Comparison of ENCODE assay signal across 14 cellular contexts in genomic region chr22:24407278-24407665, GRCh38. TPM values are rescaled to one million over a fixed set of nuclear protein-coding genes. Genes with fewer than 3 reads are reported as not detected.
DNase-seq lines count a peak whose midpoint lies in the region; FAIRE-seq and TF ChIP-seq lines count a peak whose summit lies in the region.
"Had no signal": no experiment of that assay in that cellular context is flagged by ENCODE, and none has a peak within 500 bp of the region (broad histone marks: within the 10 kb centered on the region; RNA-seq: fewer than 3 reads in every experiment).

No MANE protein-coding gene starts in this region.

- H3K9ac ChIP-seq in endodermal cell (ENCODE audit: extremely low read depth, low read length, poor library complexity, severe bottlenecking) = no peak overlapping the region

- no TSS peak for BruUV-seq in Caco-2 (replicated peaks; lab: Mats Ljungman, UMichigan)

- H3K27me3 Mint-ChIP-seq in Caco-2 (ENCODE audit: insufficient read depth, unreplicated experiment) (no peaks in the 10 kb centered on the region), IgD-negative memory B cell (no peaks in the 10 kb centered on the region), endodermal cell (ENCODE audit: insufficient read depth) (no peaks in the 10 kb centered on the region), nephron progenitor cell (ENCODE audit: low read depth, poor library complexity) (no peaks in the 10 kb centered on the region)

- peaks cover 59% of the 10 kb centered on the region for H3K36me3 Mint-ChIP-seq in Caco-2 (ENCODE audit: insufficient read depth, unreplicated experiment)
- peaks cover 7% of the 10 kb centered on the region for H3K36me3 Mint-ChIP-seq in IgD-negative memory B cell
- peaks cover 37% of the 10 kb centered on the region for H3K36me3 Mint-ChIP-seq in endodermal cell (ENCODE audit: low read depth)
- H3K36me3 Mint-ChIP-seq in nephron progenitor cell (ENCODE audit: low read depth) = peaks cover 28% of the 10 kb centered on the region

- POLR2A ChIA-PET in Caco-2 (lab: Charles Lee) = no interaction called here

- DNase-seq in Caco-2 (no peak), endodermal cell (no peak), nephron progenitor cell (no peak), NOMO-1 (lab: John Stamatoyannopoulos, UW; ENCODE audit: unreplicated experiment in 2 of 2) (no peak), small intestine (no peak)
- DNase-seq in activated CD4-positive, CD25-positive, alpha-beta regulatory T cell (lab: John Stamatoyannopoulos, UW) = no peak
- DNase-seq: activated CD4-positive, CD25-positive, alpha-beta regulatory T cell treated with anti-CD3 and anti-CD28 coated beads, Interleukin-2, amount 50 U/mL, for 72 hours; GOT3; midbrain; NCI-H1105 treated with DMSO at 0.1 percent for 48 hours; NCI-H69; retina had no signal

- H3K27ac ChIP-seq in endodermal cell (ENCODE audit: low read depth, low read length) (no peak overlapping the region), small intestine (ENCODE audit: low read depth in 1 of 2, low read length in 1 of 2) (no peak overlapping the region)

- H3K27me3 ChIP-seq in Caco-2 (replicated peaks; ENCODE audit: control insufficient read depth, insufficient read depth, low read length) (no peaks in the 10 kb centered on the region), endodermal cell (ENCODE audit: control insufficient read depth, insufficient read depth, low read length, poor library complexity, severe bottlenecking) (no peaks in the 10 kb centered on the region), small intestine (ENCODE audit: control insufficient read depth in 2 of 2, insufficient read depth in 2 of 2, low read length in 2 of 2) (no peaks in the 10 kb centered on the region)

- no peak for TF ChIP-seq CTCF in Caco-2 (IDR thresholded peaks at IDR 0.05; ENCODE audit: insufficient read depth in 1 of 2, low read depth in 1 of 2, low read length in 1 of 2, severe bottlenecking in 1 of 2, unreplicated experiment in 1 of 2)
- no peak for TF ChIP-seq CTCF in endodermal cell (conservative IDR thresholded peaks at IDR 0.05)
- no peak for TF ChIP-seq CTCF in nephron progenitor cell (IDR thresholded peaks at IDR 0.05)

- H3K4me1 ChIP-seq in Caco-2 (no peaks in the 10 kb centered on the region), endodermal cell (ENCODE audit: control insufficient read depth, insufficient read depth, low read length) (peaks cover 2% of the 10 kb centered on the region), small intestine (ENCODE audit: control insufficient read depth in 2 of 2, insufficient read depth in 1 of 2, low read depth in 1 of 2, low read length in 1 of 2) (peaks cover 2 to 9% of the 10 kb centered on the region in 2 donors)

- H3K36me3 ChIP-seq in Caco-2 (ENCODE audit: control insufficient read depth, insufficient read depth, low read length) (0 out of 2 replicates have a peak, but pooled peaks cover 2% of the 10 kb centered on the region), endodermal cell (ENCODE audit: control insufficient read depth, insufficient read depth, low read length) (peaks cover 41% of the 10 kb centered on the region), small intestine (ENCODE audit: control insufficient read depth in 2 of 2, insufficient read depth in 2 of 2, low read length in 2 of 2) (peaks cover 0 to 6% of the 10 kb centered on the region in 2 donors)

- WGBS in endodermal cell (ENCODE audit: insufficient coverage in 1 of 2, insufficient read length in 1 of 2), 2 experiments = 89 to 91% methylated on average over 10 to 15 of the region's 15 CpGs
- 65 to 89% (median 88%) methylated on average over 15 of the region's 15 CpGs for WGBS in small intestine, 3 donors

- H3K9me3 ChIP-seq in Caco-2 = no peaks in the 10 kb centered on the region
- no peaks in the 10 kb centered on the region for H3K9me3 ChIP-seq in endodermal cell (ENCODE audit: control insufficient read depth, low read length)
- no peaks in the 10 kb centered on the region for H3K9me3 ChIP-seq in small intestine (ENCODE audit: control insufficient read depth, low read depth)

- intact Hi-C loops in Caco-2 (cut with micrococcal nuclease; ENCODE audit: unreplicated experiment) = no loop called here

- H3K4me3 Mint-ChIP-seq in Caco-2 (ENCODE audit: unreplicated experiment) (no peak overlapping the region), IgD-negative memory B cell (no peak overlapping the region), endodermal cell (no peak overlapping the region), nephron progenitor cell (peak overlapping the region; percentile 47)

- H3K4me3 ChIP-seq in Caco-2 (ENCODE audit: low read depth, low read length) (no peak overlapping the region), endodermal cell (ENCODE audit: low read length) (no peak overlapping the region), small intestine (ENCODE audit: low read depth in 1 of 2, low read length in 2 of 2) (no peak overlapping the region)

- no peak for FAIRE-seq in small intestine (lab: Jason Lieb, UNC)
- FAIRE-seq: HTR-8/SVneo had no signal

- H3K27ac Mint-ChIP-seq in Caco-2 (ENCODE audit: unreplicated experiment) = peak overlapping the region; percentile 42
- H3K27ac Mint-ChIP-seq in IgD-negative memory B cell = peak overlapping the region; percentile 51 to 73 (median 69)
- peak overlapping the region; percentile 89 for H3K27ac Mint-ChIP-seq in endodermal cell
- H3K27ac Mint-ChIP-seq in nephron progenitor cell = peak overlapping the region; percentile 90

- H3K4me1 Mint-ChIP-seq in Caco-2 (ENCODE audit: low read depth, unreplicated experiment) = no peaks in the 10 kb centered on the region
- peaks cover 8 to 13% (median 9%) of the 10 kb centered on the region in 3 donors for H3K4me1 Mint-ChIP-seq in IgD-negative memory B cell
- H3K4me1 Mint-ChIP-seq in endodermal cell = peaks cover 15% of the 10 kb centered on the region
- H3K4me1 Mint-ChIP-seq in nephron progenitor cell = peaks cover 65% of the 10 kb centered on the region

- CTCF ChIA-PET in Caco-2 (lab: Charles Lee) = no interaction called here

- H3K9me3 Mint-ChIP-seq in Caco-2 (ENCODE audit: unreplicated experiment) (no peaks in the 10 kb centered on the region), IgD-negative memory B cell (no peaks in the 10 kb centered on the region), endodermal cell (no peaks in the 10 kb centered on the region), nephron progenitor cell (no peaks in the 10 kb centered on the region)

RNA-seq across cellular contexts. Expression of gene ADORA2A, which starts 20.1 kb away (rescaled TPM):
- total RNA-seq in Caco-2 (2022) = 4.0 and 4.9 TPM in 2 replicates
- polyA plus RNA-seq in IgD-negative memory B cell = 26.6 TPM
- total RNA-seq in endodermal cell = 1 to 10 TPM; 4.1 to 4.7 TPM
- polyA plus RNA-seq in endodermal cell (2013, experiment 1 of 2) = 4.2 TPM
- polyA plus RNA-seq in endodermal cell (2013, experiment 2 of 2) = 4.4 TPM
- 1 to 10 TPM in 2 of 3 donors, under 1 TPM in 1; 0.67 to 3.2 (median 1.9) TPM for polyA plus RNA-seq in small intestine
